In genomic region chr17:19175410-19175809, GRCh38 we compare ENCODE assay signal across 9 cellular contexts. TPM values are rescaled to one million over a fixed set of nuclear protein-coding genes. Genes with fewer than 3 reads are reported as not detected.
DNase-seq lines count a peak whose midpoint lies in the region; ATAC-seq, FAIRE-seq and TF ChIP-seq lines count a peak whose summit lies in the region.
"Not testable (repeated sequence)": the region's sequence is repeated elsewhere in the genome, so short reads cannot be mapped to it uniquely, and the experiment has no call there.
"Had no signal": no experiment of that assay in that cellular context is flagged by ENCODE, and none has a peak within 500 bp of the region (broad histone marks: within the 10 kb centered on the region; RNA-seq: fewer than 3 reads in every experiment).

No MANE protein-coding gene starts in this region.

- H3K9me3 ChIP-seq in PC-3 (ENCODE audit: low read length); right cardiac atrium (ENCODE audit: control insufficient read depth, low read length); pancreas: not testable (repeated sequence)

- not testable (repeated sequence) for H3K27me3 ChIP-seq in PC-3 (ENCODE audit: low read length); right cardiac atrium (ENCODE audit: control insufficient read depth, insufficient read depth); pancreas

- H4K20me1 ChIP-seq in PC-3 (ENCODE audit: low read length): not testable (repeated sequence)

- intact Hi-C loops in PC-3 (cut with micrococcal nuclease); right cardiac atrium (cut with DNase I); pancreas (cut with DNase I): not testable (repeated sequence)

- H3K36me3 ChIP-seq in PC-3 (ENCODE audit: low read depth, low read length); pancreas: not testable (repeated sequence)

- H3K9me2 ChIP-seq in PC-3 (replicated peaks; ENCODE audit: low read length): not testable (repeated sequence)

- H2AFZ ChIP-seq in PC-3 (ENCODE audit: low read length): not testable (repeated sequence)

- not testable (repeated sequence) for FAIRE-seq in pancreas (lab: Jason Lieb, UNC)

- ATAC-seq in GM18861 (IDR thresholded peaks at IDR 0.05; ENCODE audit: unreplicated experiment): peak; percentile 69
- ATAC-seq in GM21529 (IDR thresholded peaks at IDR 0.05; ENCODE audit: unreplicated experiment): peak; percentile 72
- ATAC-seq in HG02943 (IDR thresholded peaks at IDR 0.05; ENCODE audit: low read depth, unreplicated experiment): peak; percentile 67
- ATAC-seq in PC-3: peak; percentile 90
- peak; percentile 92 for ATAC-seq in activated naive CD8-positive, alpha-beta T cell treated with anti-CD3 and anti-CD28 coated beads, Interleukin-2, amount 10 ng/mL, durations not matched to agents 7 days and 5 days (ENCODE audit: low read depth)
- peak; percentile 94 to 95 for ATAC-seq in right cardiac atrium
- ATAC-seq in pancreas: peak; percentile 95 to 99 (median 98)

- not testable (repeated sequence) for H3K4me3 Mint-ChIP-seq in activated naive CD8-positive, alpha-beta T cell treated with anti-CD3 and anti-CD28 coated beads, Interleukin-2, amount 10 ng/mL, durations not matched to agents 7 days and 5 days

- H3K27ac Mint-ChIP-seq in activated naive CD8-positive, alpha-beta T cell treated with anti-CD3 and anti-CD28 coated beads, Interleukin-2, amount 10 ng/mL, durations not matched to agents 7 days and 5 days: not testable (repeated sequence)

- not testable (repeated sequence) for H3K4me1 Mint-ChIP-seq in activated naive CD8-positive, alpha-beta T cell treated with anti-CD3 and anti-CD28 coated beads, Interleukin-2, amount 10 ng/mL, durations not matched to agents 7 days and 5 days

- WGBS in right cardiac atrium: no CpG with 5 or more reads among the region's 20 CpGs
- WGBS in pancreas, 2 donors: no CpG with 5 or more reads among the region's 20 CpGs

- H3K9me3 Mint-ChIP-seq in activated naive CD8-positive, alpha-beta T cell treated with anti-CD3 and anti-CD28 coated beads, Interleukin-2, amount 10 ng/mL, durations not matched to agents 7 days and 5 days: not testable (repeated sequence)

- POLR2A ChIA-PET in PC-3 (lab: Charles Lee; ENCODE audit: unreplicated experiment); activated naive CD8-positive, alpha-beta T cell treated with anti-CD3 and anti-CD28 coated beads, Interleukin-2, amount 10 ng/mL, durations not matched to agents 7 days and 5 days (lab: Charles Lee): not testable (repeated sequence)

- H3K4me1 ChIP-seq in PC-3 (ENCODE audit: insufficient read depth, low read length); right cardiac atrium (ENCODE audit: control insufficient read depth, insufficient read depth, low read length); pancreas: not testable (repeated sequence)

- not testable (repeated sequence) for H3K27ac ChIP-seq in PC-3 (ENCODE audit: low read length); right cardiac atrium (ENCODE audit: low read length); pancreas

- not testable (repeated sequence) for DNase-seq in PC-3; activated naive CD8-positive, alpha-beta T cell treated with anti-CD3 and anti-CD28 coated beads, Interleukin-2, amount 10 ng/mL, durations not matched to agents 7 days and 5 days; right cardiac atrium; pancreas

- not testable (repeated sequence) for H3K4me2 ChIP-seq in PC-3 (ENCODE audit: low read length)

- not testable (repeated sequence) for H3F3A ChIP-seq in PC-3 (ENCODE audit: low read length, unreplicated experiment)

- H3K27me3 Mint-ChIP-seq in activated naive CD8-positive, alpha-beta T cell treated with anti-CD3 and anti-CD28 coated beads, Interleukin-2, amount 10 ng/mL, durations not matched to agents 7 days and 5 days: not testable (repeated sequence)

- not testable (repeated sequence) for H3K9ac ChIP-seq in PC-3 (ENCODE audit: low read length)

- not testable (repeated sequence) for TF ChIP-seq CTCF in PC-3 (conservative IDR thresholded peaks at IDR 0.05; ENCODE audit: low read depth, low read length); pancreas (IDR thresholded peaks at IDR 0.05)

- not testable (repeated sequence) for H3K79me2 ChIP-seq in PC-3 (ENCODE audit: low read length)

- not testable (repeated sequence) for H3K36me3 Mint-ChIP-seq in activated naive CD8-positive, alpha-beta T cell treated with anti-CD3 and anti-CD28 coated beads, Interleukin-2, amount 10 ng/mL, durations not matched to agents 7 days and 5 days

- H3K4me3 ChIP-seq in PC-3 (ENCODE audit: low read length); right cardiac atrium (ENCODE audit: low read length); pancreas: not testable (repeated sequence)

- BruUV-seq in PC-3 (replicated peaks; lab: Mats Ljungman, UMichigan): not testable (repeated sequence)

- CTCF ChIA-PET in PC-3 (lab: Charles Lee): not testable (repeated sequence)

RNA-seq across cellular contexts. Expression of gene GRAPL, which starts 48.0 kb away (rescaled TPM):
- total RNA-seq in PC-3 (2014; rRNA removed): not detected in 2 replicates
- 10 to 100 TPM; 17.9 to 18.4 TPM for total RNA-seq in activated naive CD8-positive, alpha-beta T cell treated with anti-CD3 and anti-CD28 coated beads, Interleukin-2, amount 10 ng/mL, durations not matched to agents 7 days and 5 days
- 1 to 10 TPM in 3 of 4 donors, under 1 TPM in 1; 0.76 to 2.5 (median 1.5) TPM for total RNA-seq in right cardiac atrium
- polyA plus RNA-seq in right cardiac atrium: 1.1 TPM
- total RNA-seq in pancreas: under 1 TPM in 4 of 6 donors, not detected in 2; 0.19 to 1.00 (median 0.54) TPM
- polyA plus RNA-seq in pancreas: 1 to 10 TPM in 1 of 2 donors, under 1 TPM in 1; 0.87 to 2.5 TPM
- total RNA-seq: astrocyte, GM23248 had no signal
- polyA plus RNA-seq: GM23248 had no signal

Comparison
In these comparisons a context has a peak if more than half of its experiments do, and no peak if none do; other contexts are left out.
1. RNA of gene GRAPL, which starts 48.0 kb away (total RNA-seq): 17.9 to 18.4 TPM in activated naive CD8-positive, alpha-beta T cell treated with anti-CD3 and anti-CD28 coated beads, Interleukin-2, amount 10 ng/mL, durations not matched to agents 7 days and 5 days; 0.76 to 2.5 TPM in right cardiac atrium, 0.19 to 1.00 TPM in pancreas and not detected in PC-3; every median in the first group is over 4 times any median in the second.
2. Peak in every context shown above with its lines, with median percentiles within 50 percentile points of each other: ATAC-seq.